Comparison of ENCODE assay signal across 8 cellular contexts in the genomic region with DNA sequence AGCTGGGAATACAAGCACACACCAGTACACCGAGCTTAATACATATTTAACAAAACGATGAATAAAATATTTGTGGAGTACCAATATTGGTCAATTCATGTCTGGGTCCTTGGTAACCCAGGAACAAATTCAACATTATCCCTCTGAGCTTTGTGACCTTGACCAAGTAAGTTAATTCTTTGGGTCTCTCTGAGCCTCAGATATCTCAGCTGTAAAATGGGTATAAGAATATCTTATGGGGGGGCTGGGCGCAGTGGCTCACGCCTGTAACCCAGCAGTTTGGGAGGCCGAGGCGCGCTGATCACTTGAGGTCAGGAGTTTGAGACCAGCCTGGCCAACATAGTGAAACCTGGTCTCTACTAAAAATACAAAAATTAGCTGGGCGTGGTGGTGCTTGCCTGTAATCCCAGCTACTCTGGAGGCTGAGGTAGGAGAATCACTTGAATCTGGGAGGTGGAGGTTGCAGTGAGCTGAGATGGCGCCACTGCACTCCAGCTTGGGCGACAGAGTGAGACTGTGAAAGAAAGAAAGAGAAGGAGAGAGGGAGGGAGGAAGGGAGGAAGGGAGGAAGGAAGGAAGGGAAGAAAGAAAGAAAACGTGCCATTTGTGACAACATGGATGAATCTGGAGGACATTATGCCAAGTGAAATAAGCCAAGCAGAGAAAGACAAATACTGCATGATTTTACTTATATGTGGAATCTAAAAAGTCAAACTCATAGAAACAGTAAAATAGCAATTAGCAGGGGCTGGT. TPM values are rescaled to one million over a fixed set of nuclear protein-coding genes. Genes with fewer than 3 reads are reported as not detected.
DNase-seq lines count a peak whose midpoint lies in the region; ATAC-seq and TF ChIP-seq lines count a peak whose summit lies in the region.
"Not testable (repeated sequence)": the region's sequence is repeated elsewhere in the genome, so short reads cannot be mapped to it uniquely, and the experiment has no call there.

No MANE protein-coding gene starts in this region.

- not testable (repeated sequence) for H3K27me3 ChIP-seq in CD4-positive, CD25-positive, alpha-beta regulatory T cell (ENCODE audit: control insufficient read depth, insufficient read depth, low read length); HL-60 (ENCODE audit: insufficient read depth, poor library complexity, severe bottlenecking); effector memory CD4-positive, alpha-beta T cell (replicated peaks; ENCODE audit: control insufficient read depth, insufficient read depth, low read length, poor library complexity, severe bottlenecking)

- peaks cover 52% of the 10 kb centered on the region for H3K4me1 ChIP-seq in CD4-positive, CD25-positive, alpha-beta regulatory T cell (ENCODE audit: control insufficient read depth, insufficient read depth, low read length, poor library complexity, severe bottlenecking)
- peaks cover 40% of the 10 kb centered on the region for H3K4me1 ChIP-seq in effector memory CD4-positive, alpha-beta T cell (ENCODE audit: control insufficient read depth, insufficient read depth, low read length, poor library complexity, severe bottlenecking)

- TF ChIP-seq CTCF in HL-60 (IDR thresholded peaks at IDR 0.05; ENCODE audit: insufficient read depth, low read length): not testable (repeated sequence)

- not testable (repeated sequence) for H3K36me3 Mint-ChIP-seq in CD4-positive, CD25-positive, alpha-beta regulatory T cell; activated CD4-positive, alpha-beta T cell treated with anti-CD3 and anti-CD28 coated beads, Interleukin-2, amount 10 ng/mL, durations not matched to agents 24 days and 14 days (ENCODE audit: low read depth); activated T-cell treated with anti-CD3 and anti-CD28 coated beads, Interleukin-2, amount 50 U/mL, for 24 hours (ENCODE audit: low read depth); activated naive CD8-positive, alpha-beta T cell; naive thymus-derived CD8-positive, alpha-beta T cell
- peaks cover 29% of the 10 kb centered on the region for H3K36me3 Mint-ChIP-seq in stimulated activated effector memory CD8-positive, alpha-beta T cell treated with anti-CD3 and anti-CD28 coated beads, Interleukin-12 subunit alpha, Interleukin-12 subunit beta, amount 100 ng/mL, for 72 hours

- peak overlapping the region; percentile 86 to 98 (median 93) for H3K27ac Mint-ChIP-seq in CD4-positive, CD25-positive, alpha-beta regulatory T cell
- H3K27ac Mint-ChIP-seq in activated CD4-positive, alpha-beta T cell treated with anti-CD3 and anti-CD28 coated beads, Interleukin-2, amount 10 ng/mL, durations not matched to agents 24 days and 14 days: peak overlapping the region; percentile 20
- peak overlapping the region; percentile 33 for H3K27ac Mint-ChIP-seq in activated T-cell treated with anti-CD3 and anti-CD28 coated beads, Interleukin-2, amount 50 U/mL, for 24 hours
- peak overlapping the region; percentile 66 for H3K27ac Mint-ChIP-seq in activated naive CD8-positive, alpha-beta T cell
- peak overlapping the region; percentile 78 to 99 (median 88) for H3K27ac Mint-ChIP-seq in naive thymus-derived CD8-positive, alpha-beta T cell
- H3K27ac Mint-ChIP-seq in stimulated activated effector memory CD8-positive, alpha-beta T cell treated with anti-CD3 and anti-CD28 coated beads, Interleukin-12 subunit alpha, Interleukin-12 subunit beta, amount 100 ng/mL, for 72 hours: peak overlapping the region; percentile 99

- H3K27me3 Mint-ChIP-seq in CD4-positive, CD25-positive, alpha-beta regulatory T cell; activated CD4-positive, alpha-beta T cell treated with anti-CD3 and anti-CD28 coated beads, Interleukin-2, amount 10 ng/mL, durations not matched to agents 24 days and 14 days; activated T-cell treated with anti-CD3 and anti-CD28 coated beads, Interleukin-2, amount 50 U/mL, for 24 hours; activated naive CD8-positive, alpha-beta T cell; naive thymus-derived CD8-positive, alpha-beta T cell: not testable (repeated sequence)

- not testable (repeated sequence) for H3K4me3 ChIP-seq in CD4-positive, CD25-positive, alpha-beta regulatory T cell (ENCODE audit: low read depth, low read length); HL-60 (replicated peaks; ENCODE audit: insufficient read depth, low read length); effector memory CD4-positive, alpha-beta T cell (ENCODE audit: insufficient read depth, low read depth, low read length, poor library complexity, severe bottlenecking)

- not testable (repeated sequence) for ATAC-seq in CD4-positive, CD25-positive, alpha-beta regulatory T cell (ENCODE audit: low read depth in 2 of 2); naive thymus-derived CD8-positive, alpha-beta T cell; stimulated activated effector memory CD8-positive, alpha-beta T cell treated with anti-CD3 and anti-CD28 coated beads, Interleukin-12 subunit alpha, Interleukin-12 subunit beta, amount 100 ng/mL, for 72 hours

- not testable (repeated sequence) for DNase-seq in CD4-positive, CD25-positive, alpha-beta regulatory T cell; HL-60 (ENCODE audit: low read depth in 1 of 2, low spot score in 1 of 2); activated CD4-positive, alpha-beta T cell treated with anti-CD3 and anti-CD28 coated beads, Interleukin-2, amount 10 ng/mL, durations not matched to agents 24 days and 14 days; activated T-cell treated with anti-CD3 and anti-CD28 coated beads, Interleukin-2, amount 50 U/mL, for 24 hours; effector memory CD4-positive, alpha-beta T cell; naive thymus-derived CD8-positive, alpha-beta T cell; stimulated activated effector memory CD8-positive, alpha-beta T cell treated with anti-CD3 and anti-CD28 coated beads, Interleukin-12 subunit alpha, Interleukin-12 subunit beta, amount 100 ng/mL, for 72 hours (ENCODE audit: low spot score in 2 of 2)

- POLR2A ChIA-PET in naive thymus-derived CD8-positive, alpha-beta T cell (lab: Charles Lee): interaction anchor here (2.7 to 5.3 kb wide), 4 partner anchors 8 to 35 kb away, joined by 20 to 52 read pairs (median 21); a partner anchor contains a TSS

- intact Hi-C loops in activated CD4-positive, alpha-beta T cell treated with anti-CD3 and anti-CD28 coated beads, Interleukin-2, amount 10 ng/mL, durations not matched to agents 24 days and 14 days (cut with micrococcal nuclease): not testable (repeated sequence)

- H3K27ac ChIP-seq in CD4-positive, CD25-positive, alpha-beta regulatory T cell (ENCODE audit: insufficient read depth, low read length, poor library complexity, severe bottlenecking): not testable (repeated sequence)
- 0 out of 2 replicates have a peak overlapping the region, but pooled peaks have one; percentile 6 for H3K27ac ChIP-seq in HL-60 (replicated peaks)
- peak overlapping the region; percentile 78 for H3K27ac ChIP-seq in effector memory CD4-positive, alpha-beta T cell (ENCODE audit: insufficient read depth, low read length, poor library complexity, severe bottlenecking)

- H3K9me3 ChIP-seq in CD4-positive, CD25-positive, alpha-beta regulatory T cell (ENCODE audit: control insufficient read depth in 2 of 2, low read length in 2 of 2); effector memory CD4-positive, alpha-beta T cell (ENCODE audit: control insufficient read depth, low read length): not testable (repeated sequence)

- H3K4me3 Mint-ChIP-seq in CD4-positive, CD25-positive, alpha-beta regulatory T cell; activated CD4-positive, alpha-beta T cell treated with anti-CD3 and anti-CD28 coated beads, Interleukin-2, amount 10 ng/mL, durations not matched to agents 24 days and 14 days; activated T-cell treated with anti-CD3 and anti-CD28 coated beads, Interleukin-2, amount 50 U/mL, for 24 hours; activated naive CD8-positive, alpha-beta T cell; stimulated activated effector memory CD8-positive, alpha-beta T cell treated with anti-CD3 and anti-CD28 coated beads, Interleukin-12 subunit alpha, Interleukin-12 subunit beta, amount 100 ng/mL, for 72 hours: not testable (repeated sequence)
- peak overlapping the region in 2 of 10 donors; percentile 4 to 36 for H3K4me3 Mint-ChIP-seq in naive thymus-derived CD8-positive, alpha-beta T cell

- H3K4me1 Mint-ChIP-seq in CD4-positive, CD25-positive, alpha-beta regulatory T cell: peaks cover 19 to 89% (median 33%) of the 10 kb centered on the region in 4 donors
- peaks cover 68% of the 10 kb centered on the region for H3K4me1 Mint-ChIP-seq in activated CD4-positive, alpha-beta T cell treated with anti-CD3 and anti-CD28 coated beads, Interleukin-2, amount 10 ng/mL, durations not matched to agents 24 days and 14 days
- peaks cover 71% of the 10 kb centered on the region for H3K4me1 Mint-ChIP-seq in activated T-cell treated with anti-CD3 and anti-CD28 coated beads, Interleukin-2, amount 50 U/mL, for 24 hours (ENCODE audit: low read depth)
- H3K4me1 Mint-ChIP-seq in activated naive CD8-positive, alpha-beta T cell (ENCODE audit: low read depth): peaks cover 81% of the 10 kb centered on the region
- peaks cover 35 to 91% (median 76%) of the 10 kb centered on the region in 4 donors for H3K4me1 Mint-ChIP-seq in naive thymus-derived CD8-positive, alpha-beta T cell
- peaks cover 71% of the 10 kb centered on the region for H3K4me1 Mint-ChIP-seq in stimulated activated effector memory CD8-positive, alpha-beta T cell treated with anti-CD3 and anti-CD28 coated beads, Interleukin-12 subunit alpha, Interleukin-12 subunit beta, amount 100 ng/mL, for 72 hours

- H3K9me3 Mint-ChIP-seq in CD4-positive, CD25-positive, alpha-beta regulatory T cell; activated CD4-positive, alpha-beta T cell treated with anti-CD3 and anti-CD28 coated beads, Interleukin-2, amount 10 ng/mL, durations not matched to agents 24 days and 14 days; activated T-cell treated with anti-CD3 and anti-CD28 coated beads, Interleukin-2, amount 50 U/mL, for 24 hours; activated naive CD8-positive, alpha-beta T cell (ENCODE audit: low read depth); naive thymus-derived CD8-positive, alpha-beta T cell; stimulated activated effector memory CD8-positive, alpha-beta T cell treated with anti-CD3 and anti-CD28 coated beads, Interleukin-12 subunit alpha, Interleukin-12 subunit beta, amount 100 ng/mL, for 72 hours: not testable (repeated sequence)

- not testable (repeated sequence) for H3K36me3 ChIP-seq in CD4-positive, CD25-positive, alpha-beta regulatory T cell (ENCODE audit: control insufficient read depth, insufficient read depth, low read length); effector memory CD4-positive, alpha-beta T cell (ENCODE audit: control insufficient read depth, insufficient read depth, low read length)

RNA-seq across cellular contexts. Expression of a gene that starts 7.9 kb away (rescaled TPM):
- total RNA-seq in CD4-positive, CD25-positive, alpha-beta regulatory T cell: 5.6 TPM
- 1 to 10 TPM; 2.3 to 7.3 (median 4.9) TPM for polyA plus RNA-seq in CD4-positive, CD25-positive, alpha-beta regulatory T cell
- 0.26 and 1.0 TPM in 2 replicates for total RNA-seq in activated CD4-positive, alpha-beta T cell treated with anti-CD3 and anti-CD28 coated beads, Interleukin-2, amount 10 ng/mL, durations not matched to agents 24 days and 14 days
- total RNA-seq in naive thymus-derived CD8-positive, alpha-beta T cell: 10 to 100 TPM; 13.3 to 14.0 TPM
- 1 to 10 TPM; 1.1 to 4.8 (median 1.8) TPM for polyA plus RNA-seq in naive thymus-derived CD8-positive, alpha-beta T cell

RNA-seq across cellular contexts. Expression of a gene that starts 35.2 kb away (rescaled TPM):
- total RNA-seq in CD4-positive, CD25-positive, alpha-beta regulatory T cell: 53.5 TPM
- 100 to 1,000 TPM; 142 to 181 (median 173) TPM for polyA plus RNA-seq in CD4-positive, CD25-positive, alpha-beta regulatory T cell
- 58.3 and 61.8 TPM in 2 replicates for total RNA-seq in activated CD4-positive, alpha-beta T cell treated with anti-CD3 and anti-CD28 coated beads, Interleukin-2, amount 10 ng/mL, durations not matched to agents 24 days and 14 days
- total RNA-seq in naive thymus-derived CD8-positive, alpha-beta T cell: 10 to 100 TPM; 44.6 to 45.7 TPM
- polyA plus RNA-seq in naive thymus-derived CD8-positive, alpha-beta T cell: 100 to 1,000 TPM; 122 to 158 (median 134) TPM

RNA-seq across cellular contexts. Expression of a gene that starts 51.0 kb away (rescaled TPM):
- 7.5 TPM for total RNA-seq in CD4-positive, CD25-positive, alpha-beta regulatory T cell
- 1 to 10 TPM; 2.6 to 4.5 (median 2.7) TPM for polyA plus RNA-seq in CD4-positive, CD25-positive, alpha-beta regulatory T cell
- 17.1 and 18.4 TPM in 2 replicates for total RNA-seq in activated CD4-positive, alpha-beta T cell treated with anti-CD3 and anti-CD28 coated beads, Interleukin-2, amount 10 ng/mL, durations not matched to agents 24 days and 14 days
- 10 to 100 TPM; 13.3 to 14.4 TPM for total RNA-seq in naive thymus-derived CD8-positive, alpha-beta T cell
- 1 to 10 TPM; 2.1 to 2.5 (median 2.4) TPM for polyA plus RNA-seq in naive thymus-derived CD8-positive, alpha-beta T cell

Comparison
In these comparisons a context has a peak if more than half of its experiments do, and no peak if none do; other contexts are left out.
1. H3K27ac Mint-ChIP-seq: peak in every context shown above with its lines; median percentile 99 in stimulated activated effector memory CD8-positive, alpha-beta T cell treated with anti-CD3 and anti-CD28 coated beads, Interleukin-12 subunit alpha, Interleukin-12 subunit beta, amount 100 ng/mL, for 72 hours; 93 in CD4-positive, CD25-positive, alpha-beta regulatory T cell; 88 in naive thymus-derived CD8-positive, alpha-beta T cell; 66 in activated naive CD8-positive, alpha-beta T cell; 33 in activated T-cell treated with anti-CD3 and anti-CD28 coated beads, Interleukin-2, amount 50 U/mL, for 24 hours; 20 in activated CD4-positive, alpha-beta T cell treated with anti-CD3 and anti-CD28 coated beads, Interleukin-2, amount 10 ng/mL, durations not matched to agents 24 days and 14 days.